Comparison of ENCODE assay signal across 18 cellular contexts in the genomic region with DNA sequence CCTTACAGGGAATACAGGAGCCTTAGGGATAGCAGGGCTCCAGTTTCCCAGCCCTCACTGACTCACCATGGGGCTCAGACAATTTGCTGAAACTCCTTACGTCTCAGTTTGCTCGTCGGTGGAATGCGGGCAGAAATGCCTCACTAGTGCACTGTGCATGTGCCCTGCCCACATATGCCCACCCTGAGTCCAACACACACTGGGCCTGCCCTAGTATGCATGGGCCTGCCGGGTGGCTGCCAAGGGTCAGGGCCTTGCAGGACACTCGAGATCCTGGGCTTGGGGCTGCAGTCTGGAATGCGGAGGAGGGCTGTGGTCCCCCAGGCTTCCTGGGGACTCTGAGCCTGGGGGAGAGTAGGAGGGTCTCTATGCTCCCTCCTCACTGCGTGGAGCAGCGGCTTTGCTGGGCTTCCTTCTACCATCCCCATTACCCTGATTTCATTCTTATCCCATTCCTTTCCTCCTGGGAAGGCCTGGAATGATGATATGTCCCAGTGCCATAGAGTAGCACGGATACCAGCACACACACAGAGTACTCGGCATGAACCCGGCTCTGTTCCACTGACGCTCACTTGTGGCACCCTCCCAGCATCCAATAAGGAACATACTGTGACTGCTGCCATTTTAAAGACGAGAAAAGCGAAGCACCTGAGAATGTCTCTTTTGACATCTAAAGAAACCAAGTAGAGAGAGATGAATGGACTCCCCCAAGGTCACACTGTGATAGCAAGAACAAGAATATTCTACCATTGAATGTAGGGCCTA.
DNase-seq lines count a peak whose midpoint lies in the region; FAIRE-seq and TF ChIP-seq lines count a peak whose summit lies in the region.
"Had no signal": no experiment of that assay in that cellular context is flagged by ENCODE, and none has a peak within 500 bp of the region (broad histone marks: within the 10 kb centered on the region; RNA-seq: fewer than 3 reads in every experiment).

No MANE protein-coding gene starts in this region.

- H3K9me3 Mint-ChIP-seq in activated naive CD8-positive, alpha-beta T cell treated with anti-CD3 and anti-CD28 coated beads for 36 hours, result no peaks in the 10 kb centered on the region
- H3K9me3 Mint-ChIP-seq: IgD-negative memory B cell had no signal

- 83 to 96% methylated on average over 12 to 15 of the region's 15 CpGs for WGBS in lower leg skin, 2 donors

- peak; percentile 49 for DNase-seq in AG04449 (ENCODE audit: low read depth, low spot score)
- DNase-seq in HS-27A (ENCODE audit: low read depth), result peak; percentile 66
- DNase-seq in bronchial epithelial cell (ENCODE audit: low read depth), result peak; percentile 82
- DNase-seq in lower leg skin (ENCODE audit: low spot score in 2 of 2), result peak; percentile 6 to 76
- DNase-seq in activated T-cell treated with anti-CD3 and anti-CD28 coated beads, Interleukin-2, amount 50 U/mL, for 48 hours, result no peak
- DNase-seq in activated naive CD8-positive, alpha-beta T cell treated with anti-CD3 and anti-CD28 coated beads for 36 hours, result no peak
- DNase-seq in SW480 (ENCODE audit: low spot score), result no peak
- no peak for DNase-seq in H54 (ENCODE audit: insufficient read length, low spot score)
- DNase-seq: activated CD4-positive, alpha-beta T cell treated with anti-CD3 and anti-CD28 coated beads, Interleukin-2, amount 50 U/mL, for 4 hours; activated gamma-delta T cell; caudate nucleus; hippocampal formation; NCI-H1436; NCI-H526; spleen; T1000; testis had no signal

- no peaks in the 10 kb centered on the region for H3K36me3 Mint-ChIP-seq in activated naive CD8-positive, alpha-beta T cell treated with anti-CD3 and anti-CD28 coated beads for 36 hours
- H3K36me3 Mint-ChIP-seq: IgD-negative memory B cell had no signal

- H3K27me3 ChIP-seq in bronchial epithelial cell (ENCODE audit: control insufficient read depth, insufficient read depth, low read length), result no peaks in the 10 kb centered on the region
- H3K27me3 ChIP-seq: testis had no signal

- CTCF ChIA-PET in AG04449 (lab: Yijun Ruan, JAX), result interaction anchor here (0.9 kb wide), 1 partner anchor 146 kb away, joined by 3 read pairs; no protein-coding TSS in a partner anchor

- H3K36me3 ChIP-seq in bronchial epithelial cell (ENCODE audit: control insufficient read depth, insufficient read depth, low read length), result no peaks in the 10 kb centered on the region
- H3K36me3 ChIP-seq: spleen had no signal

- no peak overlapping the region for H3K27ac Mint-ChIP-seq in activated naive CD8-positive, alpha-beta T cell treated with anti-CD3 and anti-CD28 coated beads for 36 hours

- intact Hi-C loops in lower leg skin (cut with DNase I; ENCODE audit: low total_unique reads), result no loop called here

- no peaks in the 10 kb centered on the region for H3K4me1 Mint-ChIP-seq in activated naive CD8-positive, alpha-beta T cell treated with anti-CD3 and anti-CD28 coated beads for 36 hours
- H3K4me1 Mint-ChIP-seq: IgD-negative memory B cell had no signal

- H3K27me3 Mint-ChIP-seq in activated naive CD8-positive, alpha-beta T cell treated with anti-CD3 and anti-CD28 coated beads for 36 hours, result peaks cover 3% of the 10 kb centered on the region

- no peak for FAIRE-seq in bronchial epithelial cell (lab: Jason Lieb, UNC)
- FAIRE-seq in H54 (lab: Jason Lieb, UNC), result no peak

- TF ChIP-seq POLR2A in lower leg skin (IDR thresholded peaks at IDR 0.05), result no peak
- TF ChIP-seq POLR2A in H54 (IDR thresholded peaks at IDR 0.05; ENCODE audit: low read depth, low read length), result no peak

- no peak for TF ChIP-seq CTCF in AG04449 (IDR thresholded peaks at IDR 0.05; ENCODE audit: insufficient read depth, low read length, missing control alignments)
- TF ChIP-seq CTCF in bronchial epithelial cell (IDR thresholded peaks at IDR 0.05; ENCODE audit: insufficient read depth, low read length, severe bottlenecking), result no peak
- no peak for TF ChIP-seq CTCF in lower leg skin (IDR thresholded peaks at IDR 0.05)

- POLR2A ChIA-PET in AG04449 (lab: Yijun Ruan, JAX), result no interaction called here

- H3K4me3 ChIP-seq in AG04449 (ENCODE audit: low read depth, low read length) (no peak overlapping the region), bronchial epithelial cell (ENCODE audit: low read depth, low read length) (no peak overlapping the region), lower leg skin (ENCODE audit: low read depth, poor library complexity, severe bottlenecking) (no peak overlapping the region)
- H3K4me3 ChIP-seq: spleen, testis had no signal

- no peak overlapping the region for H3K4me3 Mint-ChIP-seq in activated naive CD8-positive, alpha-beta T cell treated with anti-CD3 and anti-CD28 coated beads for 36 hours
- H3K4me3 Mint-ChIP-seq: IgD-negative memory B cell had no signal

Comparison
In these comparisons a context has a peak if more than half of its experiments do, and no peak if none do; other contexts are left out.
1. DNase-seq: peak in AG04449 (single experiment), HS-27A (single experiment), bronchial epithelial cell (single experiment) and lower leg skin (2 of 2); none in activated T-cell treated with anti-CD3 and anti-CD28 coated beads, Interleukin-2, amount 50 U/mL, for 48 hours (0 of 2), activated naive CD8-positive, alpha-beta T cell treated with anti-CD3 and anti-CD28 coated beads for 36 hours (single experiment), SW480 (single experiment) and H54 (single experiment).